In the genomic region with DNA sequence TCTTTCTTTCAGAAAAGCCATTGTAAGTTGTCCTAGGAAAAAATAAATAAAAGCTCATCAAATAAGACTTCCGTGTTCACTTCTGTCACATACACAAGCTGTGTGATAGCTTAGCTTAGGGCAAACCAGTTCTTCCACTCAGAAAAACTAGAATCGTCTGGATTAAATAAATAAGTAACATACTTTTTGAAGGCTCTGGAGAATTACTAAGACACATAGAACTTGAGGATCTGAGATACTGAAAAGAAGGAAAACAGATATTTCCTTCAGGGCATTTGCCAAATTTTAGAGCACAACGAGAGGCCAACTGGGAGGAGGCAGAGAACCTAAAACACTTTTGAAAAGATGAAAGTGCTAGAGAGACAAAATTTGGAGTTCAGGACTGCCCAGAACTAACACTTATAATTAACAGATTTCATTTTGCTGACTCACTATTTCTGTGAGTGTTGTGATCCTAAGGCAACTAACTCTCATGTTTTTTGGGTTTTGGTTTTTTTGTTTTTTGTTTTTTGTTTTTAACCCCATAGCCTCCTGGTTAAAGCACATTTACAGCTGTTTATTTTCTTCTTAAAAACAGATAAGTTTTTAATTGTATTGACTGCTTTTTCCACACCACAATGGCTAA, we compare ENCODE assay signal across 1 cellular context.
TF ChIP-seq lines count a peak whose summit lies in the region.

No MANE protein-coding gene starts in this region.

TF ChIP-seq in H1, 55 proteins besides CTCF, POLR2A, EP300 and RAD21 (continued from another document):
- TF ChIP-seq TCF12 (IDR thresholded peaks at IDR 0.05; ENCODE audit: low read depth, low read length): no peak
